ENCODE assay signal across 1 cellular context in the genomic region with DNA sequence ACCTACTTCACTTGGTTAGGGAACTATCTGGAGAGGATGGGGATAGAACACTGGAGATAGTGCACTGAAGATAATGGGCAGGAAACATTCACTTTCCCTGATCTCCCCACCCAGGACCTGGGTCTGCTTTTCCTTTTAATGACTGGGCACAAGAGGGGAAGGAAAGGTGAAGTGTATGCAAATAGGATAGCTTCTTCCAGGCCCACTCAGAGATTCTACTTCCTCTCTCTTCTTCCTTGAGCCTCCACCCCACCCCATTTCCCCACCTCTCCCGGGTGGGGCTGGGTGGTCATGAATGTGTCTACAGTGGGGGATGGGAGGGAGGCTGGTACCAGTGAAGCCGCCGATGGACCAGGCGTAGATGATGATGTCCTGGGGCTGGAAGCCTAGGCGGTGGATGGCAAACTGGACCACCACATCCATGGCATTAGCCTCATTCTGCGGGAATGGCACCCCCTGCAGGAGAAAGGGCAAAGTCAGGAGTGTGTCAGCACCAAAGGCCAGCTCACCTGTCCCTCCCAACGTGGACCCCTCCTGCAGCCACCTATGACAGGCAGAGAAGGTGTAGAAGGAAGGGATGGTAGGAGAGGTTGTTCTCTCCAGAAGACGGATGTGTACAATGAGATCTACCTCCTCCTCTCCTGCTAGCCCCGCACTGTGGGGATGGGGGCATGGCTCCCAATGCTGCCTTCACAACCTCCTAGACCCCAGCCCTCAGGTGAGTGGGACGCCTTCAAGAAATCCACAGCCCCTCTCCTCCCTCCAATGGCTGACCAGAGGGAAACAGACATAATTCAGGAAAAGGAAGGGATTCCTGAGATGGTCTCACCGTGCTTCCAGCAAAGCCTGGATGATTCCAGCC.
TF ChIP-seq lines count a peak whose summit lies in the region.

No MANE protein-coding gene starts in this region.

TF ChIP-seq in GM23338, 12 proteins besides CTCF, POLR2A, EP300 and RAD21:
- TF ChIP-seq POLR2AphosphoS5 (IDR thresholded peaks at IDR 0.05; ENCODE audit: low read depth) (no peak), ZNF331 (CRISPR knock-in tag; IDR thresholded peaks at IDR 0.05; ENCODE audit: low read depth) (no peak), ZNF114 (CRISPR knock-in tag; IDR thresholded peaks at IDR 0.05) (no peak), EZH2 (IDR thresholded peaks at IDR 0.05; ENCODE audit: low read depth, unreplicated experiment) (no peak)
